ENCODE assay signal across 21 cellular contexts in genomic region chr7:88116395-88116794, GRCh38.
DNase-seq lines count a peak whose midpoint lies in the region; ATAC-seq and TF ChIP-seq lines count a peak whose summit lies in the region.
"Had no signal": no experiment of that assay in that cellular context is flagged by ENCODE, and none has a peak within 500 bp of the region (broad histone marks: within the 10 kb centered on the region; RNA-seq: fewer than 3 reads in every experiment).

No MANE protein-coding gene starts in this region.

- no peaks in the 10 kb centered on the region for H3K36me3 Mint-ChIP-seq in nephron (ENCODE audit: low read depth)
- H3K36me3 Mint-ChIP-seq in activated CD8-positive, alpha-beta memory T cell treated with anti-CD3 and anti-CD28 coated beads, Interleukin-2, amount 10 ng/mL, durations not matched to agents 7 days and 5 days: no peaks in the 10 kb centered on the region
- H3K36me3 Mint-ChIP-seq in activated T-cell treated with anti-CD3 and anti-CD28 coated beads, Interleukin-2, amount 50 U/mL, for 24 hours (ENCODE audit: low read depth): no peaks in the 10 kb centered on the region
- H3K36me3 Mint-ChIP-seq: CD4-positive, alpha-beta memory T cell had no signal

- no peaks in the 10 kb centered on the region for H3K36me3 ChIP-seq in OCI-LY3 (replicated peaks; ENCODE audit: low read depth, low read length)

- peak overlapping the region; percentile 58; the same call in 1 of the 2 replicates for H3K27ac ChIP-seq in OCI-LY3 (ENCODE audit: low read length)
- H3K27ac ChIP-seq: 22Rv1; BLaER1 treated with 17β-estradiol and CSF1 and Interleukin-3, amounts not matched to agents 10 nM and 100 nM had no signal

- H4K20me1 ChIP-seq in OCI-LY3 (ENCODE audit: insufficient read depth, low read length): no peaks in the 10 kb centered on the region
- H4K20me1 ChIP-seq: BLaER1 treated with 17β-estradiol and CSF1 and Interleukin-3, amounts not matched to agents 10 nM and 100 nM had no signal

- peaks cover 18% of the 10 kb centered on the region for H3K4me1 ChIP-seq in OCI-LY3 (ENCODE audit: low read length)
- H3K4me1 ChIP-seq: Caco-2 had no signal

- ATAC-seq in activated CD8-positive, alpha-beta memory T cell treated with anti-CD3 and anti-CD28 coated beads, Interleukin-2, amount 10 ng/mL, durations not matched to agents 7 days and 5 days: no peak
- ATAC-seq: Right ventricle myocardium inferior had no signal

- no peak for TF ChIP-seq CTCF in OCI-LY3 (IDR thresholded peaks at IDR 0.05; ENCODE audit: low read depth, low read length)
- no peak for TF ChIP-seq CTCF in nephron (IDR thresholded peaks at IDR 0.05; ENCODE audit: unreplicated experiment in 3 of 3)
- no peak for TF ChIP-seq CTCF in GM20000 (IDR thresholded peaks at IDR 0.05; ENCODE audit: extremely low read depth, missing control alignments)

- H2AFZ ChIP-seq in OCI-LY3 (ENCODE audit: low read depth, low read length): no peak overlapping the region

- H3K9ac ChIP-seq in OCI-LY3 (ENCODE audit: low read length): no peak overlapping the region
- H3K9ac ChIP-seq: BLaER1 treated with 17β-estradiol and CSF1 and Interleukin-3, amounts not matched to agents 10 nM and 100 nM had no signal

- H3K27ac Mint-ChIP-seq in nephron: peak overlapping the region in 2 of 3 experiments; percentile 58 to 69
- H3K27ac Mint-ChIP-seq in activated CD8-positive, alpha-beta memory T cell treated with anti-CD3 and anti-CD28 coated beads, Interleukin-2, amount 10 ng/mL, durations not matched to agents 7 days and 5 days: no peak overlapping the region
- no peak overlapping the region for H3K27ac Mint-ChIP-seq in activated T-cell treated with anti-CD3 and anti-CD28 coated beads, Interleukin-2, amount 50 U/mL, for 24 hours
- H3K27ac Mint-ChIP-seq: CD4-positive, alpha-beta memory T cell; HFFc6 had no signal

- peak overlapping the region; percentile 45 for H3K4me2 ChIP-seq in OCI-LY3 (ENCODE audit: low read length)

- H3K79me2 ChIP-seq in OCI-LY3 (ENCODE audit: low read length): no peaks in the 10 kb centered on the region

- DNase-seq in NCI-H524 (lab: John Stamatoyannopoulos, UW) (peak; percentile 1 to 50), NCI-H524 treated with DMSO at 0.1 percent for 48 hours (lab: John Stamatoyannopoulos, UW) (no peak), germinal center (ENCODE audit: low spot score) (no peak), GM20000 (ENCODE audit: low spot score) (no peak)
- DNase-seq in activated CD8-positive, alpha-beta memory T cell treated with anti-CD3 and anti-CD28 coated beads, Interleukin-2, amount 10 ng/mL, durations not matched to agents 7 days and 5 days: no peak
- DNase-seq in activated T-cell treated with anti-CD3 and anti-CD28 coated beads, Interleukin-2, amount 50 U/mL, for 24 hours: no peak
- DNase-seq: Caco-2; CD4-positive, alpha-beta memory T cell; DND-41; H7; HFFc6; Kasumi-1; NCI-H1417; NCI-H187; NCI-H748 treated with DMSO at 0.1 percent for 48 hours had no signal

- H3K27me3 Mint-ChIP-seq in nephron (ENCODE audit: low read depth): peaks cover 5% of the 10 kb centered on the region
- H3K27me3 Mint-ChIP-seq in activated CD8-positive, alpha-beta memory T cell treated with anti-CD3 and anti-CD28 coated beads, Interleukin-2, amount 10 ng/mL, durations not matched to agents 7 days and 5 days: no peaks in the 10 kb centered on the region
- H3K27me3 Mint-ChIP-seq in activated T-cell treated with anti-CD3 and anti-CD28 coated beads, Interleukin-2, amount 50 U/mL, for 24 hours: no peaks in the 10 kb centered on the region
- H3K27me3 Mint-ChIP-seq: CD4-positive, alpha-beta memory T cell had no signal

- peaks cover 37% of the 10 kb centered on the region for H3K4me1 Mint-ChIP-seq in nephron
- no peaks in the 10 kb centered on the region for H3K4me1 Mint-ChIP-seq in activated CD8-positive, alpha-beta memory T cell treated with anti-CD3 and anti-CD28 coated beads, Interleukin-2, amount 10 ng/mL, durations not matched to agents 7 days and 5 days
- H3K4me1 Mint-ChIP-seq in activated T-cell treated with anti-CD3 and anti-CD28 coated beads, Interleukin-2, amount 50 U/mL, for 24 hours (ENCODE audit: low read depth): peaks cover under 1% of the 10 kb centered on the region

- H3K4me3 Mint-ChIP-seq in nephron: no peak overlapping the region
- H3K4me3 Mint-ChIP-seq in activated CD8-positive, alpha-beta memory T cell treated with anti-CD3 and anti-CD28 coated beads, Interleukin-2, amount 10 ng/mL, durations not matched to agents 7 days and 5 days: no peak overlapping the region
- no peak overlapping the region for H3K4me3 Mint-ChIP-seq in activated T-cell treated with anti-CD3 and anti-CD28 coated beads, Interleukin-2, amount 50 U/mL, for 24 hours
- H3K4me3 Mint-ChIP-seq: CD4-positive, alpha-beta memory T cell; HFFc6 had no signal

- no peaks in the 10 kb centered on the region for H3K27me3 ChIP-seq in OCI-LY3 (ENCODE audit: low read depth, low read length)
- H3K27me3 ChIP-seq: BLaER1 treated with 17β-estradiol and CSF1 and Interleukin-3, amounts not matched to agents 10 nM and 100 nM had no signal

- H3K4me3 ChIP-seq in OCI-LY3 (ENCODE audit: low read length): no peak overlapping the region
- H3K4me3 ChIP-seq: BLaER1 treated with 17β-estradiol and CSF1 and Interleukin-3, amounts not matched to agents 10 nM and 100 nM; GM12878 had no signal

- H3K9me3 Mint-ChIP-seq in nephron: no peaks in the 10 kb centered on the region
- H3K9me3 Mint-ChIP-seq in activated CD8-positive, alpha-beta memory T cell treated with anti-CD3 and anti-CD28 coated beads, Interleukin-2, amount 10 ng/mL, durations not matched to agents 7 days and 5 days (ENCODE audit: low read depth): no peaks in the 10 kb centered on the region
- H3K9me3 Mint-ChIP-seq in activated T-cell treated with anti-CD3 and anti-CD28 coated beads, Interleukin-2, amount 50 U/mL, for 24 hours: no peaks in the 10 kb centered on the region
- H3K9me3 Mint-ChIP-seq: CD4-positive, alpha-beta memory T cell; HFFc6 had no signal

- H3K9me3 ChIP-seq in OCI-LY3 (ENCODE audit: insufficient read depth, low read length): no peaks in the 10 kb centered on the region
- H3K9me3 ChIP-seq: BLaER1 treated with 17β-estradiol and CSF1 and Interleukin-3, amounts not matched to agents 10 nM and 100 nM; Caco-2 had no signal

- CTCF ChIA-PET in activated CD8-positive, alpha-beta memory T cell treated with anti-CD3 and anti-CD28 coated beads, Interleukin-2, amount 10 ng/mL, durations not matched to agents 7 days and 5 days (lab: Charles Lee): no interaction called here

Comparison
In these comparisons a context has a peak if more than half of its experiments do, and no peak if none do; other contexts are left out.
1. DNase-seq: peak in NCI-H524 (2 of 2); none in NCI-H524 treated with DMSO at 0.1 percent for 48 hours (single experiment), germinal center (single experiment), GM20000 (single experiment), activated CD8-positive, alpha-beta memory T cell treated with anti-CD3 and anti-CD28 coated beads, Interleukin-2, amount 10 ng/mL, durations not matched to agents 7 days and 5 days (single experiment) and activated T-cell treated with anti-CD3 and anti-CD28 coated beads, Interleukin-2, amount 50 U/mL, for 24 hours (single experiment).
2. H3K27ac Mint-ChIP-seq: peak in nephron (2 of 3); none in activated CD8-positive, alpha-beta memory T cell treated with anti-CD3 and anti-CD28 coated beads, Interleukin-2, amount 10 ng/mL, durations not matched to agents 7 days and 5 days (single experiment) and activated T-cell treated with anti-CD3 and anti-CD28 coated beads, Interleukin-2, amount 50 U/mL, for 24 hours (single experiment).